In the genomic region with DNA sequence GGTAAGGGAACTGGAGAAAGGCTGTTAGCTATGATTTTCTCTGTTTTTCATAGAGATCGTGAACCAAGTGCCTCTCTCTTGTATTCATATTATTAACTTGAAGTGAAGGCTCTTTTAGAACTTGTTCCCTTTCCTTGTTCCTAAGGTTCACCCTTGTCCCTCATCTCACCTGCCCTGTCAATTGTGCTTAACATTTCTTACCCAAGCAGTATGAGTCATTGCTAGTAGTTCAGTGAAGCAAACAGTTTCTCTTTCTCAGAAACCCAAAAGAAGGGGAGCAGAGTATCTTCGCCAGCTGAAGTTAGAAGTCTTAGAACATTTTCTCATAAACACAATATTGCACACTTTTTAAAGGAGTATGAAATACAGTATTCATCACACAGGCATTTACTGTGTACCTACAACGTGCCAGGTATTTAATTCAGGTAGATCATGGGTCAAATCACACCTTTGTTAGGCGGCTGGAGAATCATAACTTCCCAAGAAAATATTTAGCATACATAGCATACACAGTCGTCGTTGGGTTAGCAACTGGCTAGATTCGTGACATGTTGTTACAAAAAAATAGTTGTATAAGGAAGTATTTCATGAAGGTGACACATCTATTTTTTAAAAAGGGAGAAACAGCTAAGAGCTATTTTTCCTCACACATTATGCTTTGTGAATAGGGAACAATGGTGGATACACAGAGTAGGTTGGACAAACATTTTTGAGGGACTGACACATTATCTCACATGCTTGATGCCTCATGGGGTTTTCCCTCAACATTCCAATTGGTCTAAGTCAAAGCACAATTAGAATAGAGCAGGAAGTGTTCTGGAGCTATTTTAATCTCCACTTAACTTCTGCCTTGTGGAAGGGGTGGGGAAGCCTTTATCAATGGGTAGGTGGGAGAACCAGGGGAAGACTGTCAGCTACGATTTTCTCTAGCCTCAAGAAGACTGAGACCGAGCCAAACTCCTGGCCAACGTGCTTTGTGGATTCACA, we compare ENCODE assay signal across 8 cellular contexts. TPM values are rescaled to one million over a fixed set of nuclear protein-coding genes. Genes with fewer than 3 reads are reported as not detected.
DNase-seq lines count a peak whose midpoint lies in the region; ATAC-seq and TF ChIP-seq lines count a peak whose summit lies in the region.

No MANE protein-coding gene starts in this region.

- no peaks in the 10 kb centered on the region for H3K36me3 ChIP-seq in vagina

- no peak overlapping the region for H3K4me3 ChIP-seq in vagina

- peak overlapping the region; percentile 46 for H3K27ac ChIP-seq in vagina

- TF ChIP-seq CTCF in vagina (IDR thresholded peaks at IDR 0.05) = no peak

- no peaks in the 10 kb centered on the region for H3K4me1 Mint-ChIP-seq in activated T-helper 17 cell treated with anti-CD3 and anti-CD28 coated beads, Interleukin-2, amount 50 U/mL, for 72 hours

- H3K4me3 Mint-ChIP-seq in activated T-helper 17 cell treated with anti-CD3 and anti-CD28 coated beads, Interleukin-2, amount 50 U/mL, for 72 hours = peak overlapping the region; percentile 1

- peaks cover 3% of the 10 kb centered on the region for H3K27me3 Mint-ChIP-seq in activated T-helper 17 cell treated with anti-CD3 and anti-CD28 coated beads, Interleukin-2, amount 50 U/mL, for 72 hours

- no peaks in the 10 kb centered on the region for H3K9me3 ChIP-seq in vagina

- intact Hi-C loops in vagina (cut with DNase I) = no loop called here

- ATAC-seq in GM21360 (IDR thresholded peaks at IDR 0.05; ENCODE audit: unreplicated experiment) (peak; percentile 77), HG03520 (IDR thresholded peaks at IDR 0.05; ENCODE audit: unreplicated experiment) (peak; percentile 85)
- peak; percentile 50 for ATAC-seq in activated T-helper 17 cell treated with anti-CD3 and anti-CD28 coated beads, Interleukin-2, amount 50 U/mL, for 72 hours (replicated peaks)

- H3K27me3 ChIP-seq in vagina = no peaks in the 10 kb centered on the region

- no peaks in the 10 kb centered on the region for H3K36me3 Mint-ChIP-seq in activated T-helper 17 cell treated with anti-CD3 and anti-CD28 coated beads, Interleukin-2, amount 50 U/mL, for 72 hours (ENCODE audit: low read depth)

- TF ChIP-seq POLR2A in vagina (IDR thresholded peaks at IDR 0.05) = no peak

- no peak overlapping the region for H3K27ac Mint-ChIP-seq in activated T-helper 17 cell treated with anti-CD3 and anti-CD28 coated beads, Interleukin-2, amount 50 U/mL, for 72 hours

- H3K9me3 Mint-ChIP-seq in activated T-helper 17 cell treated with anti-CD3 and anti-CD28 coated beads, Interleukin-2, amount 50 U/mL, for 72 hours = no peaks in the 10 kb centered on the region

- peaks cover 8% of the 10 kb centered on the region for H3K4me1 ChIP-seq in vagina

- DNase-seq in Daoy (ENCODE audit: low read depth) (peak; percentile 97), islet precursor cell (peak; percentile 76), vagina (ENCODE audit: extremely low spot score in 2 of 2) (no peak), midbrain (lab: John Stamatoyannopoulos, UW) (no peak), amygdala (lab: John Stamatoyannopoulos, UW) (no peak)

RNA-seq across cellular contexts. Expression of a gene that starts 13.2 kb away (rescaled TPM):
- 22.6 and 22.7 TPM in 2 replicates for total RNA-seq in Daoy (2014; rRNA removed; shearing (Covaris generic))
- total RNA-seq in activated T-helper 17 cell treated with anti-CD3 and anti-CD28 coated beads, Interleukin-2, amount 50 U/mL, for 72 hours = 1 to 10 TPM; 1.4 to 4.0 TPM
- 32.4 TPM for total RNA-seq in vagina

Comparison
In these comparisons a context has a peak if more than half of its experiments do, and no peak if none do; other contexts are left out.
1. DNase-seq: peak in Daoy (single experiment) and islet precursor cell (single experiment); none in vagina (0 of 2), midbrain (single experiment) and amygdala (0 of 56).
2. Peak in every context shown above with its lines, with median percentiles within 50 percentile points of each other: ATAC-seq.